ENCODE assay signal across 35 cellular contexts in genomic region chr5:37727238-37727637, GRCh38.
"Had no signal": no experiment of that assay in that cellular context is flagged by ENCODE, and none has a peak within 500 bp of the region (broad histone marks: within the 10 kb centered on the region; RNA-seq: fewer than 3 reads in every experiment).

No MANE protein-coding gene starts in this region.

- H3K9me3 ChIP-seq: MG63 had no signal

- H3K27me3 ChIP-seq: MG63 had no signal

- H3K4me3 ChIP-seq: MG63 had no signal

- DNase-seq: Karpas-422, Kasumi-1, MG63, MM.1S, NCI-H1048, NCI-H1092, NCI-H1092 treated with DMSO at 0.1 percent for 48 hours, NCI-H1105, NCI-H1105 treated with DMSO at 0.1 percent for 48 hours, NCI-H1417, NCI-H1417 treated with DMSO at 0.1 percent for 48 hours, NCI-H1436, NCI-H1436 treated with DMSO at 0.1 percent for 48 hours, NCI-H146, NCI-H1694, NCI-H1694 treated with DMSO at 0.1 percent for 48 hours, NCI-H187, NCI-H187 treated with DMSO at 0.1 percent for 48 hours, NCI-H1930, NCI-H2029, NCI-H2029 treated with DMSO at 0.1 percent for 48 hours, NCI-H2081, NCI-H2081 treated with DMSO at 0.1 percent for 48 hours, NCI-H2107, NCI-H2171, NCI-H2171 treated with DMSO at 0.1 percent for 48 hours, NCI-H2227 treated with DMSO at 0.1 percent for 48 hours, NCI-H226, NCI-H345, NCI-H446, NCI-H446 treated with DMSO at 0.1 percent for 48 hours, NCI-H510A, NCI-H510A treated with DMSO at 0.1 percent for 48 hours, NCI-H524, NCI-H524 treated with DMSO at 0.1 percent for 48 hours had no signal

- H3K36me3 ChIP-seq: MG63 had no signal
